1 cellular context compared by ENCODE assay signal in genomic region chr3:160564205-160564922, GRCh38.
TF ChIP-seq lines count a peak whose summit lies in the region.

No MANE protein-coding gene starts in this region.

TF ChIP-seq in IMR-90, 13 proteins besides CTCF, POLR2A, EP300 and RAD21 (continued from another document):
- TF ChIP-seq USF2 (IDR thresholded peaks at IDR 0.05; ENCODE audit: low read depth, low read length): no peak
- TF ChIP-seq, protein P1, sequence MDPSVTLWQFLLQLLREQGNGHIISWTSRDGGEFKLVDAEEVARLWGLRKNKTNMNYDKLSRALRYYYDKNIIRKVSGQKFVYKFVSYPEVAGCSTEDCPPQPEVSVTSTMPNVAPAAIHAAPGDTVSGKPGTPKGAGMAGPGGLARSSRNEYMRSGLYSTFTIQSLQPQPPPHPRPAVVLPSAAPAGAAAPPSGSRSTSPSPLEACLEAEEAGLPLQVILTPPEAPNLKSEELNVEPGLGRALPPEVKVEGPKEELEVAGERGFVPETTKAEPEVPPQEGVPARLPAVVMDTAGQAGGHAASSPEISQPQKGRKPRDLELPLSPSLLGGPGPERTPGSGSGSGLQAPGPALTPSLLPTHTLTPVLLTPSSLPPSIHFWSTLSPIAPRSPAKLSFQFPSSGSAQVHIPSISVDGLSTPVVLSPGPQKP (IDR thresholded peaks at IDR 0.05; ENCODE audit: borderline replicate concordance, low read depth, low read length): no peak
- peak; percentile 74; the same call in 1 of the 2 replicates for TF ChIP-seq CHD1 (IDR thresholded peaks at IDR 0.05; ENCODE audit: low read depth, low read length)
- no peak for TF ChIP-seq MAZ (IDR thresholded peaks at IDR 0.05; ENCODE audit: borderline replicate concordance, low read depth, low read length)
